Comparison of ENCODE assay signal across 12 cellular contexts in the genomic region with DNA sequence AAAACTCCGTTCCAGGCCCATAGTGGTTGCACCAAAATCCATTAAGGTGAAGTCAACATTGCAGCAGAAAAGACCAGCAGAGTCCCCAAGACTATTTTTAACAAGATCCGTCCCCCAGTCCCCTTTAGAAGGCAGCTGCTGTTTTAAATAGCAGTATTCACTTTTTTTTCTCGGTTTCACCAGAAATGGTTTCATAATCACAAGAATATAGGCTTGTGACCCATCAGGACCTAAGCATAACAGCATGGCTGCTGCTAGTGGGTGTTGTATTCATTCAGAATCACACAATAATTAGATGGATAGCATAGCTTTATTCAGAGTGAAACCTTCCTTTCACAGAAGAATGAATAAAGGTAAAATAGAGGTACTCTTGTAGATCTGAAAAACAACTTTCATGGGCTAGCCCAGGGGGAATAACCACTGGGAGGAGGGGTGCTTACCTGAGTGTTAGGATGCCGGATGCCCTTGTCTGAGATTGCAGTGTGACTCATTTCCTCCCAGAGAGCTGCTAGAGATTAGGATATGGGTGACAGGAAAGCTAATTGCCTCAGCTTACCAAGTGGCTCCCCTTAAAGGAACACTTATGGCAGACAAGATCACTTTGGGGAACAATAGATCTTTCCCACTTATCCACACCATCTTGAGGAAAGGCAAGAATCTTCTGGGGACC. TPM values are rescaled to one million over a fixed set of nuclear protein-coding genes. Genes with fewer than 3 reads are reported as not detected.
DNase-seq lines count a peak whose midpoint lies in the region; ATAC-seq and TF ChIP-seq lines count a peak whose summit lies in the region.
"Had no signal": no experiment of that assay in that cellular context is flagged by ENCODE, and none has a peak within 500 bp of the region (broad histone marks: within the 10 kb centered on the region; RNA-seq: fewer than 3 reads in every experiment).

No MANE protein-coding gene starts in this region.

- H3K9me3 ChIP-seq in psoas muscle: peaks cover 7% of the 10 kb centered on the region
- H3K9me3 ChIP-seq: right lobe of liver had no signal

- H3K27ac ChIP-seq in foreskin keratinocyte (no peak overlapping the region), psoas muscle (no peak overlapping the region)
- H3K27ac ChIP-seq: right lobe of liver had no signal

- H3K36me3 ChIP-seq in psoas muscle (ENCODE audit: insufficient read depth in 1 of 2, low read depth in 1 of 2): no peaks in the 10 kb centered on the region
- H3K36me3 ChIP-seq: right lobe of liver had no signal

- 62 to 69% (median 64%) methylated on average over 4 of the region's 4 CpGs for WGBS in psoas muscle, 3 donors

- H3K4me3 ChIP-seq in psoas muscle: no peak overlapping the region
- H3K4me3 ChIP-seq: right lobe of liver had no signal

- DNase-seq in foreskin keratinocyte (peak in 1 of 2 donors; percentile 39), sciatic nerve (ENCODE audit: low spot score) (no peak), psoas muscle (no peak)
- DNase-seq in activated CD4-positive, alpha-beta T cell treated with anti-CD3 and anti-CD28 coated beads for 48 hours: no peak
- DNase-seq: activated naive CD4-positive, alpha-beta T cell treated with Interleukin-2 at 50 U/mL for 16 hours; DMS153; H9; right lobe of liver had no signal

- intact Hi-C loops in sciatic nerve (cut with DNase I) (no loop called here), psoas muscle (cut with DNase I) (no loop called here)

- TF ChIP-seq CTCF in foreskin keratinocyte (conservative IDR thresholded peaks at IDR 0.05) (no peak), psoas muscle (IDR thresholded peaks at IDR 0.05) (no peak)

- H3K27me3 ChIP-seq in foreskin keratinocyte (no peaks in the 10 kb centered on the region), psoas muscle (ENCODE audit: insufficient read depth in 3 of 3, low read length in 2 of 3) (no peaks in the 10 kb centered on the region)
- H3K27me3 ChIP-seq: right lobe of liver had no signal

- H3K4me1 ChIP-seq in foreskin keratinocyte (peaks cover 8% of the 10 kb centered on the region), psoas muscle (no peaks in the 10 kb centered on the region)
- H3K4me1 ChIP-seq: right lobe of liver had no signal

- ATAC-seq in GM18868 (IDR thresholded peaks at IDR 0.05; ENCODE audit: unreplicated experiment) (peak; percentile 93), GM21515 (IDR thresholded peaks at IDR 0.05; ENCODE audit: unreplicated experiment) (peak; percentile 93), HG03175 (IDR thresholded peaks at IDR 0.05; ENCODE audit: unreplicated experiment) (peak; percentile 84), foreskin keratinocyte (peak; percentile 79), sciatic nerve (no peak), psoas muscle (no peak)
- ATAC-seq: right lobe of liver had no signal

RNA-seq across cellular contexts. Expression of gene ACKR1, which starts 35.0 kb away (rescaled TPM):
- total RNA-seq in foreskin keratinocyte (not detected in 2 replicates), sciatic nerve (156 TPM), psoas muscle (10 to 100 TPM; 11.1 to 24.0 (median 15.1) TPM)
- polyA plus RNA-seq in foreskin keratinocyte (not detected in 2 replicates), psoas muscle (10 to 100 TPM; 11.8 to 21.2 (median 16.3) TPM)
- total RNA-seq: OCI-LY7 had no signal

Comparison
In these comparisons a context has a peak if more than half of its experiments do, and no peak if none do; other contexts are left out.
1. ATAC-seq: peak in GM18868 (single experiment), GM21515 (single experiment), HG03175 (single experiment) and foreskin keratinocyte (single experiment); none in sciatic nerve (single experiment) and psoas muscle (0 of 4).
2. RNA of gene ACKR1, which starts 35.0 kb away (total RNA-seq): 156 TPM in sciatic nerve (single experiment) and 11.1 to 24.0 TPM in psoas muscle; not detected in foreskin keratinocyte; every median in the first group is over 10 times any median in the second.